Comparison of ENCODE assay signal across 8 cellular contexts in the genomic region with DNA sequence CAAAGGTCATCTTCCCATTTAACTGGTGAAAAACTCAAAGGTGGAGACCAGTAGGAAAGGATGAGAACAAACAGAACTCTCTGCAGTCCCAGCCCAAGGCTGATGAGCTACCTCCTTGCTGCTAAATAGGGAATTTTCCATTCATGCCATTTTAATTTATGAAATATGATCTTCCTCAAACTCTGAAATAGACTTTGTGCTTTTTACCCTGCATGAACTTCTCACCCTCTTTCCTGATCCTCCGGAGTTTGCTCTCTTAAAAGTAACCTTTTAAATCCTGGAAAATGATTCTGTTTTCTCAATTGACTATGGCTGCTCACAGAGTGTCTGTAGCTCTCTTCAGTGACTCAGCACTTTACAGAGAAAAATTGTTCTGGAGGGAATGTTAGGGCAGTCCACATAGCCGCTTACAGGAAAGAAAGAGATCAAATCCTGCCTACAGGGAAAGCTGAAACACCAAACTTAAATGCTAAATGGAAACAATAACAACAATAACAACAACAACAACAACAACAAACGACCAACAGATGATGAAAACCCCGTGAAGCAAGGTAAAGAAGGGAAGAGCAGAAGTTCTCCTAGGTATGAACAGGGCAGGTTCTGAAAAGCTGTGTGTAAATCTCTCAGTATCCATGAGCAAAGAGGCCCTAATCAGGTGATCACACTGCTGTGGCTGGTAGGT.
A peak's percentile ranks its signal among the peaks of the same experiment; 100 is the strongest.
DNase-seq lines count a peak whose midpoint lies in the region; ATAC-seq and TF ChIP-seq lines count a peak whose summit lies in the region.

No MANE protein-coding gene starts in this region.

- H3K27ac Mint-ChIP-seq in activated naive CD4-positive, alpha-beta T cell treated with anti-CD3 and anti-CD28 coated beads, Interleukin-2, amount 50 U/mL, for 72 hours = peak overlapping the region in 1 of 2 donors; percentile 1

- no peaks in the 10 kb centered on the region for H3K36me3 Mint-ChIP-seq in activated naive CD4-positive, alpha-beta T cell treated with anti-CD3 and anti-CD28 coated beads, Interleukin-2, amount 50 U/mL, for 72 hours

- TF ChIP-seq CTCF in foreskin keratinocyte (conservative IDR thresholded peaks at IDR 0.05) = no peak

- no peaks in the 10 kb centered on the region for H3K9me3 Mint-ChIP-seq in activated naive CD4-positive, alpha-beta T cell treated with anti-CD3 and anti-CD28 coated beads, Interleukin-2, amount 50 U/mL, for 72 hours

- DNase-seq in EL (peak; percentile 11), RPMI7951 (ENCODE audit: low read depth) (peak; percentile 37), foreskin keratinocyte (peak in 1 of 2 donors; percentile 33), renal cortical epithelial cell (ENCODE audit: low read depth) (peak; percentile 59), RKO (ENCODE audit: low spot score) (no peak), NCI-H526 (lab: John Stamatoyannopoulos, UW) (no peak)
- DNase-seq in activated naive CD4-positive, alpha-beta T cell treated with anti-CD3 and anti-CD28 coated beads, Interleukin-2, amount 50 U/mL, for 72 hours (ENCODE audit: low spot score in 2 of 2) = no peak

- H3K27ac ChIP-seq in foreskin keratinocyte = no peak overlapping the region

- ATAC-seq in foreskin keratinocyte = peak; percentile 41
- no peak for ATAC-seq in activated naive CD4-positive, alpha-beta T cell treated with anti-CD3 and anti-CD28 coated beads, Interleukin-2, amount 50 U/mL, for 72 hours
- no peak for ATAC-seq in GM18517 (IDR thresholded peaks at IDR 0.05; ENCODE audit: unreplicated experiment)

- no peaks in the 10 kb centered on the region for H3K4me1 ChIP-seq in foreskin keratinocyte

- no peaks in the 10 kb centered on the region for H3K27me3 ChIP-seq in foreskin keratinocyte

Comparison
In these comparisons a context has a peak if more than half of its experiments do, and no peak if none do; other contexts are left out.
1. DNase-seq: peak in EL (single experiment), RPMI7951 (single experiment) and renal cortical epithelial cell (single experiment); none in activated naive CD4-positive, alpha-beta T cell treated with anti-CD3 and anti-CD28 coated beads, Interleukin-2, amount 50 U/mL, for 72 hours (0 of 2), RKO (single experiment) and NCI-H526 (0 of 2).